1 cellular context compared by ENCODE assay signal in genomic region chr19:58558623-58559274, GRCh38.
A peak's percentile ranks its signal among the peaks of the same experiment; 100 is the strongest.
TF ChIP-seq lines count a peak whose summit lies in the region.

No MANE protein-coding gene starts in this region.

TF ChIP-seq in HEK293, 187 proteins besides CTCF, POLR2A, EP300 and RAD21 (continued from another document and continues in another):
- TF ChIP-seq MEIS1 (CRISPR knock-in tag; IDR thresholded peaks at IDR 0.05; ENCODE audit: borderline replicate concordance) = no peak
- no peak for TF ChIP-seq ZNF324 (tag by site-specific recombination; IDR thresholded peaks at IDR 0.05)
- peak; percentile 69 for TF ChIP-seq KLF10 (tag by site-specific recombination; IDR thresholded peaks at IDR 0.05)
- peak; percentile 87 for TF ChIP-seq KLF9 (tag by site-specific recombination; IDR thresholded peaks at IDR 0.05; ENCODE audit: low read depth)
- TF ChIP-seq ZNF394 (tag by site-specific recombination; IDR thresholded peaks at IDR 0.05; ENCODE audit: borderline replicate concordance) = no peak
- TF ChIP-seq KLF1 (tag by site-specific recombination; IDR thresholded peaks at IDR 0.05) = peak; percentile 18; the same call in 1 of the 2 replicates
- peak; percentile 38 for TF ChIP-seq ZNF518A (tag by site-specific recombination; conservative IDR thresholded peaks at IDR 0.05; ENCODE audit: low read depth)
- TF ChIP-seq ZNF292 (tag by site-specific recombination; IDR thresholded peaks at IDR 0.05; ENCODE audit: borderline replicate concordance, low read depth) = no peak
- TF ChIP-seq ZEB2 (tag by site-specific recombination; IDR thresholded peaks at IDR 0.05) = peak; percentile 43
- no peak for TF ChIP-seq ZNF274 (IDR thresholded peaks at IDR 0.05; ENCODE audit: low read length)
- no peak for TF ChIP-seq ZNF274 (tag by site-specific recombination; IDR thresholded peaks at IDR 0.05; ENCODE audit: borderline replicate concordance)
- TF ChIP-seq ZSCAN23 (tag by site-specific recombination; IDR thresholded peaks at IDR 0.05) = no peak
- peak; percentile 90 for TF ChIP-seq ZNF629 (tag by site-specific recombination; IDR thresholded peaks at IDR 0.05)
- TF ChIP-seq ZNF600 (tag by site-specific recombination; IDR thresholded peaks at IDR 0.05) = peak; percentile 25
- peak; percentile 63; the same call in 1 of the 2 replicates for TF ChIP-seq HIC1 (tag by site-specific recombination; IDR thresholded peaks at IDR 0.05)
- peak; percentile 23 for TF ChIP-seq ZBTB10 (tag by site-specific recombination; IDR thresholded peaks at IDR 0.05)
- TF ChIP-seq ZNF302 (tag by site-specific recombination; IDR thresholded peaks at IDR 0.05; ENCODE audit: low read depth) = no peak
- no peak for TF ChIP-seq ZNF555 (tag by site-specific recombination; conservative IDR thresholded peaks at IDR 0.05)
- no peak for TF ChIP-seq BCL6B (tag by site-specific recombination; IDR thresholded peaks at IDR 0.05)
- no peak for TF ChIP-seq ZNF530 (tag by site-specific recombination; IDR thresholded peaks at IDR 0.05; ENCODE audit: low read depth)
- no peak for TF ChIP-seq ZNF174 (tag by site-specific recombination; IDR thresholded peaks at IDR 0.05)
- no peak for TF ChIP-seq OSR2 (tag by site-specific recombination; IDR thresholded peaks at IDR 0.05)
- peak; percentile 97 for TF ChIP-seq ZNF335 (tag by site-specific recombination; conservative IDR thresholded peaks at IDR 0.05)
- TF ChIP-seq ZNF707 (tag by site-specific recombination; IDR thresholded peaks at IDR 0.05) = no peak
- no peak for TF ChIP-seq ZNF121 (tag by site-specific recombination; IDR thresholded peaks at IDR 0.05)
- TF ChIP-seq ZBTB17 (tag by site-specific recombination; IDR thresholded peaks at IDR 0.05) = peak; percentile 27
- TF ChIP-seq ZNF18 (tag by site-specific recombination; IDR thresholded peaks at IDR 0.05) = no peak
- no peak for TF ChIP-seq ZNF426 (tag by site-specific recombination; IDR thresholded peaks at IDR 0.05)
- TF ChIP-seq ZSCAN16 (tag by site-specific recombination; IDR thresholded peaks at IDR 0.05) = no peak
- TF ChIP-seq ZNF776 (tag by site-specific recombination; IDR thresholded peaks at IDR 0.05; ENCODE audit: borderline replicate concordance) = no peak
- no peak for TF ChIP-seq ZFP3 (tag by site-specific recombination; IDR thresholded peaks at IDR 0.05; ENCODE audit: low read depth)
- TF ChIP-seq ZNF558 (tag by site-specific recombination; IDR thresholded peaks at IDR 0.05) = no peak
- no peak for TF ChIP-seq ZNF221 (tag by site-specific recombination; IDR thresholded peaks at IDR 0.05; ENCODE audit: borderline replicate concordance)
- TF ChIP-seq KLF16 (tag by site-specific recombination; IDR thresholded peaks at IDR 0.05) = peak; percentile 72
- TF ChIP-seq ZNF654 (tag by site-specific recombination; IDR thresholded peaks at IDR 0.05; ENCODE audit: low read depth) = no peak
- no peak for TF ChIP-seq ZNF16 (tag by site-specific recombination; IDR thresholded peaks at IDR 0.05; ENCODE audit: low read depth)
- no peak for TF ChIP-seq MZF1 (tag by site-specific recombination; IDR thresholded peaks at IDR 0.05; ENCODE audit: borderline replicate concordance)
- no peak for TF ChIP-seq ZIC2 (tag by site-specific recombination; IDR thresholded peaks at IDR 0.05)
- peak; percentile 44; the same call in 1 of the 2 replicates for TF ChIP-seq BCL11B (tag by site-specific recombination; IDR thresholded peaks at IDR 0.05; ENCODE audit: low read depth)
- TF ChIP-seq GLIS1 (tag by site-specific recombination; IDR thresholded peaks at IDR 0.05) = 0 out of 2 replicates have a peak, but pooled peaks have one; percentile 20
- 0 out of 2 replicates have a peak, but pooled peaks have one; percentile 26 for TF ChIP-seq ZNF692 (tag by site-specific recombination; IDR thresholded peaks at IDR 0.05)
- TF ChIP-seq ZNF549 (tag by site-specific recombination; IDR thresholded peaks at IDR 0.05) = no peak
- peak; percentile 47; the same call in 1 of the 2 replicates for TF ChIP-seq ZNF561 (tag by site-specific recombination; IDR thresholded peaks at IDR 0.05; ENCODE audit: borderline replicate concordance)
- TF ChIP-seq ZNF610 (tag by site-specific recombination; IDR thresholded peaks at IDR 0.05; ENCODE audit: borderline replicate concordance) = peak; percentile 92
- TF ChIP-seq KLF7 (tag by site-specific recombination; IDR thresholded peaks at IDR 0.05; ENCODE audit: borderline replicate concordance) = no peak
- peak; percentile 14 for TF ChIP-seq PATZ1 (tag by site-specific recombination; IDR thresholded peaks at IDR 0.05)
- no peak for TF ChIP-seq ZSCAN4 (tag by site-specific recombination; IDR thresholded peaks at IDR 0.05)
- peak; percentile 49 for TF ChIP-seq ZNF660 (tag by site-specific recombination; IDR thresholded peaks at IDR 0.05)
- no peak for TF ChIP-seq ZNF701 (tag by site-specific recombination; IDR thresholded peaks at IDR 0.05)
- TF ChIP-seq ZSCAN30 (tag by site-specific recombination; IDR thresholded peaks at IDR 0.05) = peak; percentile 55; the same call in 1 of the 2 replicates
- TF ChIP-seq ZNF843 (tag by site-specific recombination; IDR thresholded peaks at IDR 0.05) = peak; percentile 17
- TF ChIP-seq ZNF112 (tag by site-specific recombination; IDR thresholded peaks at IDR 0.05) = no peak
